In the genomic region with DNA sequence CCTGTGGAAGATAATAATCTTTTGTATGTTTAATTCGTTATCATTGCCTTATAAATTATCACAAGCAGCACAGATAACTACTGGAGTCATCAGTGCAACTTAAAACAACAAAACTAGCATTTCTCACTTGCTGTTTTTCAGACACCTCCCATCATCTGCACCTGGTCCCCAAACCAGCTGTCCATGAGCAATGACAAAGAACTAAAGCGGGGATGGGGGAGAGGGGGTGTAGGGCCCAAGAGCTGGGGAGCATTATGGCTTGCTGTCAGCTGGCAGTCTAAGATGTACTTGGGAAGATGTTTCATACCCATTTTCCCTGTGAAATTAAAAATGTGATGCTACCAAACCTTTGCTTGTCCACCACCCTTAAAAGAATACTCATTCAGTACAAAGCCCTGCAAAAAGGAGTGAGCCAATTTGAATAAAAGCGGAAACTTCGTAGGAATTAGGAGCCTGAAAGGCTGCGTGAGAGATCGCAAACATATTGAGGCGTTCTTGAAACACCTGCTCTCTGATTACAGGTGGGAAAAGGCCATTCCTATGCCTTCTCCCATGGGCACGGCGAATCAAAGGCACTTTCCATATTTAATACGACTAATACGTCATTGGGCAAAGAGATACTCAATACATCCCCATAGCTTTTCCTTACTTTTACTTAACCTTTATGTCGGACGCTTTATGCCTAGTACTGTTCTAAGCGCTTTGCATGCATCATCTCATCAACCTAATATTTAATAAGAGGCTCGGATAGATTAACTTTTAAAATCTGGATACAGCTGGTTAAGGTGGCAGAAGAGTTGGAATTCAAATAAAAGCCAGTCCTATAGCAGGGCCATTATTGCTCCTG, we compare ENCODE assay signal across 8 cellular contexts. TPM values are rescaled to one million over a fixed set of nuclear protein-coding genes. Genes with fewer than 3 reads are reported as not detected.
DNase-seq lines count a peak whose midpoint lies in the region; ATAC-seq and TF ChIP-seq lines count a peak whose summit lies in the region.

No MANE protein-coding gene starts in this region.

- peaks cover 58% of the 10 kb centered on the region for H3F3A ChIP-seq in MM.1S (ENCODE audit: insufficient read depth, low read length)

- ATAC-seq in GM21526 (IDR thresholded peaks at IDR 0.05; ENCODE audit: low FRiP score, unreplicated experiment) = no peak

- no peaks in the 10 kb centered on the region for H3K9me3 Mint-ChIP-seq in activated naive CD8-positive, alpha-beta T cell treated with anti-CD3 and anti-CD28 coated beads for 36 hours

- H3K9ac ChIP-seq in MM.1S (ENCODE audit: low read length) = peak overlapping the region; percentile 89

- TF ChIP-seq CTCF in MM.1S (IDR thresholded peaks at IDR 0.05; ENCODE audit: low read length) (no peak), kidney epithelial cell (IDR thresholded peaks at IDR 0.05; ENCODE audit: insufficient read depth, low read length, poor library complexity, severe bottlenecking) (no peak)

- peaks cover 19% of the 10 kb centered on the region for H3K79me2 ChIP-seq in MM.1S (ENCODE audit: low read length)

- peak overlapping the region; percentile 98 for H3K4me3 Mint-ChIP-seq in activated naive CD8-positive, alpha-beta T cell treated with anti-CD3 and anti-CD28 coated beads for 36 hours

- no peaks in the 10 kb centered on the region for H3K27me3 ChIP-seq in MM.1S (replicated peaks; ENCODE audit: insufficient read depth, low read length)
- H3K27me3 ChIP-seq in kidney epithelial cell (ENCODE audit: control insufficient read depth, insufficient read depth, low read length) = no peaks in the 10 kb centered on the region

- DNase-seq in DMS53 (lab: John Stamatoyannopoulos, UW) (peak; percentile 88), MM.1S (peak; percentile 74), kidney epithelial cell (ENCODE audit: low read depth) (no peak), MV-4-11 (lab: John Stamatoyannopoulos, UW) (no peak), foreskin melanocyte (no peak)
- DNase-seq in activated naive CD8-positive, alpha-beta T cell treated with anti-CD3 and anti-CD28 coated beads for 36 hours = no peak

- H3K4me1 ChIP-seq in MM.1S (ENCODE audit: low read length) = peaks cover 24% of the 10 kb centered on the region

- H3K27ac ChIP-seq in MM.1S (ENCODE audit: low read length) (peak overlapping the region; percentile 87), temporal lobe (ENCODE audit: low read depth, low read length) (peak overlapping the region; percentile 97)

- H2AFZ ChIP-seq in MM.1S (ENCODE audit: low read length) = no peak overlapping the region

- no peaks in the 10 kb centered on the region for H3K27me3 Mint-ChIP-seq in activated naive CD8-positive, alpha-beta T cell treated with anti-CD3 and anti-CD28 coated beads for 36 hours

- H3K9me3 ChIP-seq in MM.1S (replicated peaks; ENCODE audit: insufficient read depth, low read length) = no peaks in the 10 kb centered on the region

- H3K36me3 Mint-ChIP-seq in activated naive CD8-positive, alpha-beta T cell treated with anti-CD3 and anti-CD28 coated beads for 36 hours = peaks cover 19% of the 10 kb centered on the region

- no peaks in the 10 kb centered on the region for H3K36me3 ChIP-seq in MM.1S (replicated peaks; ENCODE audit: insufficient read depth, low read length)
- H3K36me3 ChIP-seq in kidney epithelial cell (ENCODE audit: control insufficient read depth, insufficient read depth, low read length) = no peaks in the 10 kb centered on the region

- peaks cover 62% of the 10 kb centered on the region for H3K4me1 Mint-ChIP-seq in activated naive CD8-positive, alpha-beta T cell treated with anti-CD3 and anti-CD28 coated beads for 36 hours

- H3K4me3 ChIP-seq in MM.1S (ENCODE audit: low read length) (peak overlapping the region; percentile 61), kidney epithelial cell (ENCODE audit: low read depth, low read length) (peak overlapping the region; percentile 50)

- H4K20me1 ChIP-seq in MM.1S (ENCODE audit: insufficient read depth, low read length) = no peaks in the 10 kb centered on the region

- peak overlapping the region; percentile 97 for H3K4me2 ChIP-seq in MM.1S (ENCODE audit: low read depth, low read length)

- no peaks in the 10 kb centered on the region for H3K9me2 ChIP-seq in MM.1S (replicated peaks; ENCODE audit: insufficient read depth, low read length)

- peak overlapping the region; percentile 100 for H3K27ac Mint-ChIP-seq in activated naive CD8-positive, alpha-beta T cell treated with anti-CD3 and anti-CD28 coated beads for 36 hours

RNA-seq across cellular contexts. Expression of gene KMT2E, which starts 31.0 kb away (rescaled TPM):
- 10 to 100 TPM; 58.0 to 62.4 TPM for total RNA-seq in activated naive CD8-positive, alpha-beta T cell treated with anti-CD3 and anti-CD28 coated beads for 36 hours
- 31.8 and 36.3 TPM in 2 replicates for total RNA-seq in kidney epithelial cell
- total RNA-seq in temporal lobe = 217 TPM

Comparison
In these comparisons a context has a peak if more than half of its experiments do, and no peak if none do; other contexts are left out.
1. DNase-seq: peak in DMS53 (single experiment) and MM.1S (single experiment); none in activated naive CD8-positive, alpha-beta T cell treated with anti-CD3 and anti-CD28 coated beads for 36 hours (single experiment), kidney epithelial cell (single experiment), MV-4-11 (single experiment) and foreskin melanocyte (single experiment).